ENCODE assay signal across 24 cellular contexts in the genomic region with DNA sequence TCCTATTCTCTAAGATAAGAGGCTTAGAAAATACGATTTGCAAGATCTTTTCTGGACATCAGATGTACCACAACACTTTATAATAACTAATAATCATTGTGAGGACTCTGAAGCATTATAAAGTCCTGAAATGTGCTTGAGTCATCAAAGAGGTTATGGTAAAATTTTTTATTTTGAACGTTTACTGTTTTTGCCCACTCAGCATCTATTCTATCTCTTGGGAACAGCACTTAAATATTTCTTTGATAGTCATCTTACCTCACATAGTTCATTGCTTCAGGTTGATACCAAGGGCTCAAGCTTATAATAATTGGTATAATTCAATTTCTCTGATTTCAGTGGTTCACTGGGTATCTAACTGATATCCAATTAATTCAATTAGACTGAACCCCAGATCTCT.
DNase-seq lines count a peak whose midpoint lies in the region; ATAC-seq, FAIRE-seq and TF ChIP-seq lines count a peak whose summit lies in the region.
"Had no signal": no experiment of that assay in that cellular context is flagged by ENCODE, and none has a peak within 500 bp of the region (broad histone marks: within the 10 kb centered on the region; RNA-seq: fewer than 3 reads in every experiment).

No MANE protein-coding gene starts in this region.

- H3K79me1 ChIP-seq in IMR-90 (ENCODE audit: low read depth in 1 of 2, low read length in 2 of 2), result no peaks in the 10 kb centered on the region

- no peaks in the 10 kb centered on the region for H3K27me3 ChIP-seq in IMR-90 (ENCODE audit: control insufficient read depth, insufficient read depth, low read length)
- no peaks in the 10 kb centered on the region for H3K27me3 ChIP-seq in K562 (ENCODE audit: control insufficient read depth in 2 of 2, insufficient read depth in 2 of 2, low read length in 2 of 2)
- no peaks in the 10 kb centered on the region for H3K27me3 ChIP-seq in CD8-positive, alpha-beta T cell (ENCODE audit: insufficient read depth, low read length)
- H3K27me3 ChIP-seq: BLaER1 treated with 17β-estradiol and CSF1 and Interleukin-3, amounts not matched to agents 10 nM and 100 nM had no signal

- 0% methylated on average over 2 of the region's 2 CpGs for WGBS in A549 (ENCODE audit: missing lambda C conversion rate)
- WGBS in IMR-90 (ENCODE audit: extremely low coverage in 2 of 2, insufficient read length in 1 of 2), 2 experiments, result no CpG with 5 or more reads among the region's 2 CpGs
- 0% methylated on average over 2 of the region's 2 CpGs for WGBS in K562 (ENCODE audit: insufficient coverage, low coverage, missing lambda C conversion rate)

- no peak overlapping the region for H2BK120ac ChIP-seq in IMR-90 (ENCODE audit: low read depth, low read length)

- peaks cover 0 to 25% (median 22%) of the 10 kb centered on the region in 3 donors for H3K9me3 Mint-ChIP-seq in T-cell
- peaks cover 13% of the 10 kb centered on the region for H3K9me3 Mint-ChIP-seq in CD8-positive, alpha-beta T cell

- H3K4me1 Mint-ChIP-seq in T-cell, result no peaks in the 10 kb centered on the region
- H3K4me1 Mint-ChIP-seq in CD8-positive, alpha-beta T cell (ENCODE audit: low read depth), result no peaks in the 10 kb centered on the region
- H3K4me1 Mint-ChIP-seq: B cell; CD8-positive, alpha-beta memory T cell had no signal

- no peak overlapping the region for H4K91ac ChIP-seq in IMR-90 (ENCODE audit: insufficient read depth, low read depth, low read length)

- no peak for ATAC-seq in A549
- ATAC-seq in IMR-90 (ENCODE audit: low read depth), result no peak
- ATAC-seq in K562, result no peak
- no peak for ATAC-seq in T-cell (replicated peaks in 1 of 4)
- no peak for ATAC-seq in CD8-positive, alpha-beta T cell
- ATAC-seq: GM12878 had no signal

- in situ Hi-C loops in IMR-90 (cut with MboI; ENCODE audit: low sequenced_read_pairs) (no loop called here), K562 (cut with MboI) (no loop called here)

- TF ChIP-seq POLR2A in A549 (IDR thresholded peaks at IDR 0.05; ENCODE audit: low read length) (no peak), IMR-90 (IDR thresholded peaks at IDR 0.05; ENCODE audit: low read depth, low read length) (no peak), K562 (conservative IDR thresholded peaks at IDR 0.05) (no peak)

- no peaks in the 10 kb centered on the region for H3K79me2 ChIP-seq in K562 (ENCODE audit: control insufficient read depth, insufficient read depth, low read length)

- no peaks in the 10 kb centered on the region for H3K9me1 ChIP-seq in IMR-90 (ENCODE audit: insufficient read depth, low read length)
- no peaks in the 10 kb centered on the region for H3K9me1 ChIP-seq in K562 (ENCODE audit: control insufficient read depth, insufficient read depth, low read length)

- H2AK5ac ChIP-seq in IMR-90 (ENCODE audit: low read depth, low read length), result no peak overlapping the region

- no peaks in the 10 kb centered on the region for H3K36me3 Mint-ChIP-seq in T-cell
- no peaks in the 10 kb centered on the region for H3K36me3 Mint-ChIP-seq in CD8-positive, alpha-beta T cell
- H3K36me3 Mint-ChIP-seq: CD8-positive, alpha-beta memory T cell had no signal

- DNase-seq in A549 (ENCODE audit: low read depth in 1 of 2, low spot score in 1 of 2) (no peak), IMR-90 (no peak), K562 (ENCODE audit: extremely low read depth in 1 of 4, low spot score in 3 of 4) (no peak), T-cell (no peak)
- no peak for DNase-seq in activated T-cell treated with anti-CD3 and anti-CD28 coated beads, Interleukin-2, amount 50 U/mL, for 48 hours
- DNase-seq in CD8-positive, alpha-beta T cell, result no peak
- DNase-seq: 8988T; AML-193; CD4-positive, alpha-beta T cell; CD8-positive, alpha-beta memory T cell; COR-L47; DMS 273 treated with DMSO at 0.1 percent for 48 hours; DMS153; DMS53; DMS79; DND-41; EL; GDM1 had no signal

- no peaks in the 10 kb centered on the region for H3K27me3 Mint-ChIP-seq in T-cell
- no peaks in the 10 kb centered on the region for H3K27me3 Mint-ChIP-seq in CD8-positive, alpha-beta T cell (ENCODE audit: low read depth)
- H3K27me3 Mint-ChIP-seq: B cell; CD4-positive, alpha-beta T cell; CD8-positive, alpha-beta memory T cell had no signal

- H3K23ac ChIP-seq in IMR-90 (ENCODE audit: low read depth, low read length), result no peak overlapping the region

- H3K14ac ChIP-seq in IMR-90 (replicated peaks; ENCODE audit: low read depth, low read length), result no peak overlapping the region

- no peak for TF ChIP-seq CTCF in A549 (IDR thresholded peaks at IDR 0.05)
- no peak for TF ChIP-seq CTCF in IMR-90 (conservative IDR thresholded peaks at IDR 0.05; ENCODE audit: low read depth, low read length)
- TF ChIP-seq CTCF in K562 (IDR thresholded peaks at IDR 0.05 in 2 of 3, conservative IDR thresholded peaks at IDR 0.05 in 1 of 3; ENCODE audit: insufficient read depth in 2 of 3, low read depth in 1 of 3, low read length in 3 of 3), result no peak
- no peak for TF ChIP-seq CTCF in CD8-positive, alpha-beta T cell (IDR thresholded peaks at IDR 0.05)

- no peak overlapping the region for H2BK15ac ChIP-seq in IMR-90 (ENCODE audit: low read depth, low read length)

- no peak overlapping the region for H2AK9ac ChIP-seq in IMR-90 (replicated peaks; ENCODE audit: low read depth, low read length, poor library complexity)

- H3K4me1 ChIP-seq in A549 (no peaks in the 10 kb centered on the region), IMR-90 (ENCODE audit: control insufficient read depth, insufficient read depth, low read length) (no peaks in the 10 kb centered on the region), K562 (replicated peaks in 1 of 2; ENCODE audit: control insufficient read depth in 2 of 2, insufficient read depth in 2 of 2, low read length in 2 of 2) (no peaks in the 10 kb centered on the region)
- no peaks in the 10 kb centered on the region for H3K4me1 ChIP-seq in CD8-positive, alpha-beta T cell (ENCODE audit: insufficient read depth, low read length)
- H3K4me1 ChIP-seq: BLaER1 treated with 17β-estradiol and CSF1 and Interleukin-3, amounts not matched to agents 10 nM and 100 nM had no signal

- H3K4me2 ChIP-seq in A549 (no peak overlapping the region), IMR-90 (ENCODE audit: low read depth, low read length) (no peak overlapping the region), K562 (ENCODE audit: insufficient read depth, low read length) (no peak overlapping the region)
- H3K4me2 ChIP-seq: BLaER1 treated with 17β-estradiol and CSF1 and Interleukin-3, amounts not matched to agents 10 nM and 100 nM had no signal

- intact Hi-C loops in IMR-90 (cut with micrococcal nuclease) (no loop called here), K562 (cut with micrococcal nuclease) (no loop called here)
- intact Hi-C loops in CD8-positive, alpha-beta T cell (cut with DNase I, micrococcal nuclease), result no loop called here

- H3K4ac ChIP-seq in IMR-90 (ENCODE audit: low read depth, low read length), result no peak overlapping the region

- H2BK5ac ChIP-seq in IMR-90 (ENCODE audit: low read depth, low read length, poor library complexity, severe bottlenecking), result no peak overlapping the region

- H3K18ac ChIP-seq in IMR-90 (ENCODE audit: low read depth, low read length), result no peak overlapping the region

- H4K20me1 ChIP-seq in IMR-90 (ENCODE audit: insufficient read depth, low read length) (no peaks in the 10 kb centered on the region), K562 (replicated peaks; ENCODE audit: control insufficient read depth, insufficient read depth, low read length) (no peaks in the 10 kb centered on the region)
- H4K20me1 ChIP-seq: BLaER1 treated with 17β-estradiol and CSF1 and Interleukin-3, amounts not matched to agents 10 nM and 100 nM had no signal

- CTCF ChIA-PET in A549 (lab: Yijun Ruan, JAX) (no interaction called here), IMR-90 (lab: Yijun Ruan, JAX) (no interaction called here), K562 (lab: Yijun Ruan, JAX; ENCODE audit: low intra/inter-chr PET ratio) (no interaction called here), T-cell (lab: Charles Lee) (no interaction called here)
- CTCF ChIA-PET in CD8-positive, alpha-beta T cell (lab: Charles Lee), result no interaction called here

- no peak overlapping the region for H2BK20ac ChIP-seq in IMR-90 (ENCODE audit: low read depth, low read length)

- H3K27ac Mint-ChIP-seq in T-cell, result no peak overlapping the region
- no peak overlapping the region for H3K27ac Mint-ChIP-seq in CD8-positive, alpha-beta T cell
- H3K27ac Mint-ChIP-seq: B cell; CD4-positive, alpha-beta T cell; CD8-positive, alpha-beta memory T cell had no signal

- dilution Hi-C loops in IMR-90 (cut with HindIII; ENCODE audit: low sequenced_read_pairs, unreplicated experiment), result no loop called here

- H3K27ac ChIP-seq in A549, result no peak overlapping the region
- no peak overlapping the region for H3K27ac ChIP-seq in IMR-90 (ENCODE audit: insufficient read depth, low read length)
- H3K27ac ChIP-seq in K562 (ENCODE audit: extremely low read depth, low read depth, low read length), result no peak overlapping the region
- no peak overlapping the region for H3K27ac ChIP-seq in CD8-positive, alpha-beta T cell (ENCODE audit: low read depth, low read length)
- H3K27ac ChIP-seq: BLaER1 treated with 17β-estradiol and CSF1 and Interleukin-3, amounts not matched to agents 10 nM and 100 nM; C4-2B had no signal

- H3K36me3 ChIP-seq in IMR-90 (ENCODE audit: control insufficient read depth, insufficient read depth, low read length), result no peaks in the 10 kb centered on the region
- no peaks in the 10 kb centered on the region for H3K36me3 ChIP-seq in K562 (ENCODE audit: control insufficient read depth, insufficient read depth, low read length)
- no peaks in the 10 kb centered on the region for H3K36me3 ChIP-seq in CD8-positive, alpha-beta T cell (ENCODE audit: insufficient read depth, low read length)
- H3K36me3 ChIP-seq: BLaER1 treated with 17β-estradiol and CSF1 and Interleukin-3, amounts not matched to agents 10 nM and 100 nM had no signal

- no peak overlapping the region for H3K56ac ChIP-seq in IMR-90 (ENCODE audit: extremely low read depth, insufficient read depth, low read length)

- BruUV-seq in IMR-90 (replicated peaks; lab: Mats Ljungman, UMichigan) (no TSS peak), K562 (replicated peaks; lab: Mats Ljungman, UMichigan) (no TSS peak)

- H3K9me3 ChIP-seq in A549 (no peaks in the 10 kb centered on the region), IMR-90 (ENCODE audit: control insufficient read depth, insufficient read depth, low read length) (no peaks in the 10 kb centered on the region; the same call in 1 of the 2 replicates), K562 (replicated peaks; ENCODE audit: control insufficient read depth, insufficient read depth, low read depth, low read length) (no peaks in the 10 kb centered on the region)
- no peaks in the 10 kb centered on the region for H3K9me3 ChIP-seq in CD8-positive, alpha-beta T cell (ENCODE audit: low read length)
- H3K9me3 ChIP-seq: BLaER1 treated with 17β-estradiol and CSF1 and Interleukin-3, amounts not matched to agents 10 nM and 100 nM had no signal

- TF ChIP-seq EP300 in A549 (IDR thresholded peaks at IDR 0.05), result no peak
- TF ChIP-seq EP300 in K562 (IDR thresholded peaks at IDR 0.05; ENCODE audit: low read length), result no peak

- TF ChIP-seq RAD21 in A549 (conservative IDR thresholded peaks at IDR 0.05 in 1 of 2, IDR thresholded peaks at IDR 0.05 in 1 of 2), result no peak
- TF ChIP-seq RAD21 in IMR-90 (IDR thresholded peaks at IDR 0.05; ENCODE audit: low read length), result no peak
- no peak for TF ChIP-seq RAD21 in K562 (CRISPR knock-in tag; conservative IDR thresholded peaks at IDR 0.05 in 1 of 2, IDR thresholded peaks at IDR 0.05 in 1 of 2)

- H3K4me3 Mint-ChIP-seq in T-cell, result no peak overlapping the region
- H3K4me3 Mint-ChIP-seq in CD8-positive, alpha-beta T cell, result no peak overlapping the region
- H3K4me3 Mint-ChIP-seq: B cell; CD4-positive, alpha-beta T cell; CD8-positive, alpha-beta memory T cell had no signal

- H3K4me3 ChIP-seq in A549 (no peak overlapping the region), IMR-90 (ENCODE audit: insufficient read depth, low read depth, low read length) (no peak overlapping the region), K562 (no peak overlapping the region)
- H3K4me3 ChIP-seq in CD8-positive, alpha-beta T cell (ENCODE audit: low read depth, low read length), result no peak overlapping the region
- H3K4me3 ChIP-seq: BLaER1 treated with 17β-estradiol and CSF1 and Interleukin-3, amounts not matched to agents 10 nM and 100 nM; GM12878 had no signal

- no peak for FAIRE-seq in A549 (lab: Jason Lieb, UNC)
- FAIRE-seq in K562 (lab: Jason Lieb, UNC), result no peak
- FAIRE-seq: GM12878, GM12892, GM18507 had no signal

- no peak overlapping the region for H4K8ac ChIP-seq in IMR-90 (ENCODE audit: low read depth in 2 of 2, low read length in 2 of 2)

- POLR2A ChIA-PET in A549 (lab: Yijun Ruan, JAX) (no interaction called here), IMR-90 (lab: Charles Lee; ENCODE audit: unreplicated experiment) (no interaction called here), K562 (lab: Yijun Ruan, JAX) (no interaction called here), T-cell (lab: Charles Lee) (no interaction called here)
- POLR2A ChIA-PET in CD8-positive, alpha-beta T cell (lab: Charles Lee), result no interaction called here

- no peak overlapping the region for H4K5ac ChIP-seq in IMR-90 (ENCODE audit: low read depth, low read length)

- no peak overlapping the region for H3K9ac ChIP-seq in IMR-90 (ENCODE audit: low read depth, low read length)
- H3K9ac ChIP-seq in K562 (ENCODE audit: insufficient read depth in 1 of 2, low read depth in 2 of 2, low read length in 2 of 2), result no peak overlapping the region
- H3K9ac ChIP-seq: BLaER1 treated with 17β-estradiol and CSF1 and Interleukin-3, amounts not matched to agents 10 nM and 100 nM had no signal

- H2AFZ ChIP-seq in IMR-90 (replicated peaks; ENCODE audit: low read length, poor library complexity) (no peak overlapping the region), K562 (ENCODE audit: low read depth, low read length) (no peak overlapping the region)
